ENCODE assay signal across 8 cellular contexts in genomic region chr4:100823066-100823992, GRCh38.
DNase-seq lines count a peak whose midpoint lies in the region; ATAC-seq and TF ChIP-seq lines count a peak whose summit lies in the region.

No MANE protein-coding gene starts in this region.

- peaks cover under 1% of the 10 kb centered on the region; the same call in 1 of the 2 replicates for H3K27me3 Mint-ChIP-seq in HFFc6 (ENCODE audit: insufficient read depth)
- peaks cover 0 to 4% (median 0%) of the 10 kb centered on the region in 5 donors for H3K27me3 Mint-ChIP-seq in naive thymus-derived CD8-positive, alpha-beta T cell

- H3K36me3 Mint-ChIP-seq in HFFc6 (ENCODE audit: low read depth), result no peaks in the 10 kb centered on the region
- H3K36me3 Mint-ChIP-seq in naive thymus-derived CD8-positive, alpha-beta T cell, result peaks cover 0 to under 1% (median 0%) of the 10 kb centered on the region in 3 donors

- H2AFZ ChIP-seq in neuron (ENCODE audit: low read depth, low read length), result peak overlapping the region; percentile 51

- no peak for TF ChIP-seq CTCF in HFFc6 (IDR thresholded peaks at IDR 0.05)

- H3K9me3 Mint-ChIP-seq in HFFc6, result no peaks in the 10 kb centered on the region
- H3K9me3 Mint-ChIP-seq in naive thymus-derived CD8-positive, alpha-beta T cell, result peaks cover 0 to 4% (median 0%) of the 10 kb centered on the region in 9 donors

- H3K4me3 Mint-ChIP-seq in HFFc6, result no peak overlapping the region
- H3K4me3 Mint-ChIP-seq in naive thymus-derived CD8-positive, alpha-beta T cell, result no peak overlapping the region

- no peak overlapping the region for H3K4me3 ChIP-seq in neuron (ENCODE audit: low read length)

- DNase-seq in activated CD4-positive, CD25-positive, alpha-beta regulatory T cell (lab: John Stamatoyannopoulos, UW), result no peak
- DNase-seq in HFFc6, result peak; percentile 28
- DNase-seq in NCI-H69 (lab: John Stamatoyannopoulos, UW), result peak; percentile 63
- DNase-seq in naive thymus-derived CD8-positive, alpha-beta T cell, result no peak
- no peak for DNase-seq in HUDEP-2 (lab: John Stamatoyannopoulos, UW; ENCODE audit: unreplicated experiment in 76 of 76)
- DNase-seq in activated effector memory CD4-positive, alpha-beta T cell treated with anti-CD3 and anti-CD28 coated beads, Interleukin-2, amount 50 U/mL, for 16 hours, result no peak

- peaks cover 8% of the 10 kb centered on the region for H3K4me1 ChIP-seq in neuron (ENCODE audit: insufficient read depth, low read length)

- POLR2A ChIA-PET in naive thymus-derived CD8-positive, alpha-beta T cell (lab: Charles Lee), result no interaction called here

- peaks cover 15% of the 10 kb centered on the region; the same call in 1 of the 2 replicates for H3K4me1 Mint-ChIP-seq in HFFc6 (ENCODE audit: low read depth)
- no peaks in the 10 kb centered on the region for H3K4me1 Mint-ChIP-seq in naive thymus-derived CD8-positive, alpha-beta T cell

- no peaks in the 10 kb centered on the region for H3K9me3 ChIP-seq in neuron (ENCODE audit: low read length)

- no peak overlapping the region for H3K27ac Mint-ChIP-seq in HFFc6
- no peak overlapping the region for H3K27ac Mint-ChIP-seq in naive thymus-derived CD8-positive, alpha-beta T cell

- H3K36me3 ChIP-seq in neuron (ENCODE audit: insufficient read depth, low read length), result no peaks in the 10 kb centered on the region

- ATAC-seq in activated CD4-positive, CD25-positive, alpha-beta regulatory T cell treated with anti-CD3 and anti-CD28 coated beads, Interleukin-2, amount 50 U/mL, for 24 hours, result peak; percentile 67 to 82
- ATAC-seq in naive thymus-derived CD8-positive, alpha-beta T cell, result no peak

- no peaks in the 10 kb centered on the region for H3K27me3 ChIP-seq in neuron (ENCODE audit: insufficient read depth, low read length)

Comparison
In these comparisons a context has a peak if more than half of its experiments do, and no peak if none do; other contexts are left out.
1. ATAC-seq: peak in activated CD4-positive, CD25-positive, alpha-beta regulatory T cell treated with anti-CD3 and anti-CD28 coated beads, Interleukin-2, amount 50 U/mL, for 24 hours (2 of 2); none in naive thymus-derived CD8-positive, alpha-beta T cell (0 of 2).
2. DNase-seq: peak in HFFc6 (single experiment) and NCI-H69 (single experiment); none in activated CD4-positive, CD25-positive, alpha-beta regulatory T cell (0 of 4), naive thymus-derived CD8-positive, alpha-beta T cell (0 of 10), HUDEP-2 (0 of 76) and activated effector memory CD4-positive, alpha-beta T cell treated with anti-CD3 and anti-CD28 coated beads, Interleukin-2, amount 50 U/mL, for 16 hours (single experiment).